8 cellular contexts compared by ENCODE assay signal in the genomic region with DNA sequence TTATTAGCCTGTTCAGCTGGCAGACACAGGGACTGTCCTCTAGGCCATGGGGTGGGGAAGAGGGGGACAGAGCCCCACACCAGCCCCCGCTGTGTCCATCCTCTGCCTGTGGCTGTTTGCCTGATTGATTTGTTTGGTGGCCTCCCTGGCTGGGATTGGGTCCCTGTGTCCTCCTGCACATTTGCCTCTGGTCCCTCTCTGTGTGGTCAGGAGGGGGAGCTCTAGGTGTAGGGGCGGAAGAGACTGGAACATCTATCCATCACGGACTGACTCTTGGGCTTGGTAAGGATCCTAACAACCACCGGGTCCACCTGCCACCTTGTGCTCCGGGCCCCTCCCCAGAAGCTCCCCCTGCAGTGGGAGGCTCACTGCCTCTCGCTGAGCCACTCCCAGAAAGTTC. TPM values are rescaled to one million over a fixed set of nuclear protein-coding genes. Genes with fewer than 3 reads are reported as not detected.
DNase-seq lines count a peak whose midpoint lies in the region; ATAC-seq, FAIRE-seq and TF ChIP-seq lines count a peak whose summit lies in the region.

No MANE protein-coding gene starts in this region.

- H3K27ac ChIP-seq in esophagus squamous epithelium (no peak overlapping the region), pancreas (no peak overlapping the region)

- ATAC-seq in pancreas: no peak

- H3K9me3 ChIP-seq in esophagus squamous epithelium (no peaks in the 10 kb centered on the region), pancreas (no peaks in the 10 kb centered on the region)

- H3K4me1 ChIP-seq in esophagus squamous epithelium (peaks cover 10 to 19% (median 16%) of the 10 kb centered on the region in 3 donors), pancreas (no peaks in the 10 kb centered on the region)

- H3K4me3 ChIP-seq in esophagus squamous epithelium (no peak overlapping the region), pancreas (no peak overlapping the region)

- DNase-seq in AG08395 (ENCODE audit: low spot score) (peak; percentile 45), GM10266 (ENCODE audit: extremely low spot score) (peak; percentile 76), NCI-H82 treated with DMSO at 0.1 percent for 48 hours (lab: John Stamatoyannopoulos, UW; ENCODE audit: unreplicated experiment) (peak; percentile 32), esophagus squamous epithelium (lab: John Stamatoyannopoulos, UW) (no peak), ecto neural progenitor cell (ENCODE audit: low spot score) (no peak), RKO (ENCODE audit: low spot score) (no peak), pancreas (no peak)
- DNase-seq in stimulated activated CD4-positive, alpha-beta T cell treated with anti-CD3 and anti-CD28 coated beads, Interleukin-2, amount 100 ng/mL, for 48 hours: no peak

- no peak for TF ChIP-seq POLR2A in esophagus squamous epithelium (IDR thresholded peaks at IDR 0.05)

- TF ChIP-seq CTCF in GM10266 (IDR thresholded peaks at IDR 0.05; ENCODE audit: control insufficient read depth, insufficient read depth, low read depth, missing control alignments) (peak; percentile 72), esophagus squamous epithelium (IDR thresholded peaks at IDR 0.05) (peak in 4 of 6 experiments; percentile 14 to 53 (median 19)), pancreas (IDR thresholded peaks at IDR 0.05) (no peak)

- WGBS in esophagus squamous epithelium, 2 donors: 61 to 79% methylated on average over 3 to 4 of the region's 6 CpGs
- WGBS in pancreas, 2 donors: 60 to 62% methylated on average over 6 of the region's 6 CpGs

- no peak for FAIRE-seq in pancreas (lab: Jason Lieb, UNC)

- intact Hi-C loops in esophagus squamous epithelium (cut with DNase I) (no loop called here), pancreas (cut with DNase I) (no loop called here)

- H3K27me3 ChIP-seq in esophagus squamous epithelium (peaks cover 0 to 58% (median 6%) of the 10 kb centered on the region in 4 donors), pancreas (peaks cover 0 to 14% (median 3%) of the 10 kb centered on the region in 4 donors)

- H3K36me3 ChIP-seq in esophagus squamous epithelium: no peaks in the 10 kb centered on the region
- no peaks in the 10 kb centered on the region for H3K36me3 ChIP-seq in pancreas

RNA-seq across cellular contexts. Expression of a gene that starts 38.4 kb away (rescaled TPM):
- total RNA-seq in esophagus squamous epithelium (10 to 100 TPM; 16.4 to 77.8 (median 41.6) TPM), pancreas (10 to 100 TPM in 1 of 6 donors, 1 to 10 TPM in 5; 4.3 to 11.5 (median 5.5) TPM)
- 10 to 100 TPM; 12.1 to 12.4 TPM for polyA plus RNA-seq in pancreas

Comparison
In these comparisons a context has a peak if more than half of its experiments do, and no peak if none do; other contexts are left out.
1. DNase-seq: peak in AG08395 (single experiment), GM10266 (single experiment) and NCI-H82 treated with DMSO at 0.1 percent for 48 hours (single experiment); none in esophagus squamous epithelium (single experiment), ecto neural progenitor cell (single experiment), RKO (single experiment), pancreas (0 of 6) and stimulated activated CD4-positive, alpha-beta T cell treated with anti-CD3 and anti-CD28 coated beads, Interleukin-2, amount 100 ng/mL, for 48 hours (0 of 2).
2. CTCF ChIP-seq: peak in GM10266 (single experiment) and esophagus squamous epithelium (4 of 6); none in pancreas (0 of 4).